Comparison of ENCODE assay signal across 7 cellular contexts in the genomic region with DNA sequence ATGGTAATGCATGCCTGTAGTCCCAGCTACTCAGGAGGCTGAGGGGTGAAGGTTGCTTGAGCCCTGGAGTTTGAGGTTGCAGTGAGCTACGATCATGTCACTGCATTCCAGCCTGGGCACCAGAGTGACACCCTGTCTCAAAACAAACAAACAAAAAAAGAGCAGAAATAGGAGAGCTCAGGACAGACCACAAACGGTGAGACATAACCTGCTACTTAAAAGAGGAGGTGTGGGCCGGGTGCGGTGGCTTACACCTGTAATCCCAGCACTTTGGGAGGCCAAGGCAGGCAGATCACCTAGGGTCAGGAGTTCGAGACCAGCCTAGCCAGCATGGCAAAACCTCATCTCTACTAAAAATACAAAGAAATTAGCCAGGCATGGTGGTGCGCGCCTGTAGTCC.
DNase-seq lines count a peak whose midpoint lies in the region; TF ChIP-seq lines count a peak whose summit lies in the region.
"Not testable (repeated sequence)": the region's sequence is repeated elsewhere in the genome, so short reads cannot be mapped to it uniquely, and the experiment has no call there.

No MANE protein-coding gene starts in this region.

- H3K4me1 Mint-ChIP-seq in nephron progenitor cell, result peaks cover 14% of the 10 kb centered on the region

- H3K9me3 Mint-ChIP-seq in nephron progenitor cell, result not testable (repeated sequence)

- H3K9me3 ChIP-seq in HEK293 (ENCODE audit: control insufficient read depth, insufficient read depth, low read depth, low read length); liver (ENCODE audit: control insufficient read depth in 4 of 4, low read length in 3 of 4): not testable (repeated sequence)

- H3K27me3 ChIP-seq in liver (ENCODE audit: control insufficient read depth in 4 of 4, insufficient read depth in 4 of 4, low read length in 3 of 4), result not testable (repeated sequence)

- H3K4me3 ChIP-seq in HEK293 (ENCODE audit: low read depth, low read length); liver (ENCODE audit: low read depth in 1 of 3, low read length in 3 of 3): not testable (repeated sequence)

- CTCF ChIA-PET in HEK293 (lab: Yijun Ruan, JAX), result not testable (repeated sequence)

- not testable (repeated sequence) for H3K9ac ChIP-seq in liver (ENCODE audit: low read depth in 1 of 2, low read length in 2 of 2)

- H3K36me3 Mint-ChIP-seq in nephron progenitor cell (ENCODE audit: low read depth), result peaks cover 60% of the 10 kb centered on the region

- peak overlapping the region; percentile 72 for H3K27ac Mint-ChIP-seq in nephron progenitor cell

- not testable (repeated sequence) for TF ChIP-seq RAD21 in liver (IDR thresholded peaks at IDR 0.05)

- not testable (repeated sequence) for H3K36me3 ChIP-seq in HEK293 (ENCODE audit: control insufficient read depth in 2 of 2, insufficient read depth in 1 of 2, low read length in 2 of 2); liver (ENCODE audit: control insufficient read depth in 4 of 4, insufficient read depth in 3 of 4, low read depth in 1 of 4, low read length in 3 of 4)

- H3K4me1 ChIP-seq in HEK293 (ENCODE audit: control insufficient read depth, insufficient read depth, low read length), result not testable (repeated sequence)
- H3K4me1 ChIP-seq in liver (ENCODE audit: control insufficient read depth in 4 of 4, insufficient read depth in 4 of 4, low read length in 3 of 4), result peaks cover 8 to 33% (median 24%) of the 10 kb centered on the region in 4 donors

- H3K4me3 Mint-ChIP-seq in nephron progenitor cell, result not testable (repeated sequence)

- not testable (repeated sequence) for TF ChIP-seq CTCF in HEK293 (tag by site-specific recombination; IDR thresholded peaks at IDR 0.05); liver (IDR thresholded peaks at IDR 0.05; ENCODE audit: low read depth, low read length, missing input control); nephron progenitor cell (IDR thresholded peaks at IDR 0.05)

- POLR2A ChIA-PET in HEK293 (lab: Yijun Ruan, JAX), result interaction anchor here (0.5 kb wide), 1 partner anchor 94 kb away, joined by 4 read pairs; no protein-coding TSS in a partner anchor

- DNase-seq in Caki2 (ENCODE audit: low read depth) (peak; percentile 39), M059J (ENCODE audit: low read depth) (peak; percentile 36), SW480 (ENCODE audit: low spot score) (peak; percentile 30), left kidney (ENCODE audit: low read depth, low spot score) (peak; percentile 23)
- DNase-seq in nephron progenitor cell, result not testable (repeated sequence)

- not testable (repeated sequence) for H3K27me3 Mint-ChIP-seq in nephron progenitor cell (ENCODE audit: low read depth, poor library complexity)

- not testable (repeated sequence) for H3K27ac ChIP-seq in HEK293 (ENCODE audit: extremely low read depth, low read depth, low read length)
- peak overlapping the region in 1 of 2 donors; percentile 12 for H3K27ac ChIP-seq in liver (ENCODE audit: low read depth in 1 of 2, low read length in 2 of 2)

- in situ Hi-C loops in Caki2 (cut with HindIII; ENCODE audit: low pct_unique_long_range_greater_than_20kb, low sequenced_read_pairs), result not testable (repeated sequence)

- WGBS in liver, result 74% methylated on average over 7 of the region's 7 CpGs

TF ChIP-seq in HEK293, 187 proteins besides CTCF, POLR2A, EP300 and RAD21:
- TF ChIP-seq OSR2 (tag by site-specific recombination; IDR thresholded peaks at IDR 0.05) (0 out of 2 replicates have a peak, but pooled peaks have one; percentile 6), KLF1 (tag by site-specific recombination; IDR thresholded peaks at IDR 0.05) (peak; percentile 41; the same call in 1 of the 2 replicates)

TF ChIP-seq in liver, 16 proteins besides CTCF, POLR2A, EP300 and RAD21:
- TF ChIP-seq RXRA (IDR thresholded peaks at IDR 0.05) (peak in 1 of 2 donors; percentile 28), SP1 (IDR thresholded peaks at IDR 0.05) (peak; percentile 22)
TF ChIP-seq in liver: peak in this region for 2; not testable (repeated sequence) for 14.
